Comparison of ENCODE assay signal across 8 cellular contexts in genomic region chr2:177618270-177619253, GRCh38.
DNase-seq lines count a peak whose midpoint lies in the region; ATAC-seq and TF ChIP-seq lines count a peak whose summit lies in the region.

No MANE protein-coding gene starts in this region.

- ATAC-seq in HG03045 (IDR thresholded peaks at IDR 0.05; ENCODE audit: unreplicated experiment) (peak; percentile 98), gastrocnemius medialis (peak; percentile 98)

- in situ Hi-C loops in brain microvascular endothelial cell (cut with HindIII; ENCODE audit: low pct_ligation_motif_present, low sequenced_read_pairs) = no loop called here
- in situ Hi-C loops in gastrocnemius medialis (cut with MboI; ENCODE audit: low sequenced_read_pairs in 4 of 4) = loop anchor here in 2 of 4 donors (25.0 kb wide), 2 partner anchors 281 to 456 kb away; no protein-coding TSS in a partner anchor

- H3K36me3 ChIP-seq in brain microvascular endothelial cell (replicated peaks) (no peaks in the 10 kb centered on the region), gastrocnemius medialis (no peaks in the 10 kb centered on the region)

- TF ChIP-seq POLR2A in gastrocnemius medialis (IDR thresholded peaks at IDR 0.05) = peak in 1 of 2 donors; percentile 9

- no peaks in the 10 kb centered on the region for H3K9me3 ChIP-seq in gastrocnemius medialis

- intact Hi-C loops in gastrocnemius medialis (cut with DNase I; ENCODE audit: low total_unique reads) = loop anchor here (1.0 kb wide), 1 partner anchor 65 kb away; no protein-coding TSS in a partner anchor

- DNase-seq in NCI-H1436 (lab: John Stamatoyannopoulos, UW) (peak; percentile 85), NCI-H1436 treated with DMSO at 0.1 percent for 48 hours (lab: John Stamatoyannopoulos, UW) (no peak), NCI-H2107 treated with DMSO at 0.1 percent for 48 hours (lab: John Stamatoyannopoulos, UW; ENCODE audit: unreplicated experiment) (peak; percentile 72), UCSD-AML1 (lab: John Stamatoyannopoulos, UW; ENCODE audit: unreplicated experiment) (peak; percentile 90), brain microvascular endothelial cell (peak; percentile 92), gastrocnemius medialis (peak; percentile 82 to 84)

- H3K27me3 ChIP-seq in brain microvascular endothelial cell (replicated peaks) = no peaks in the 10 kb centered on the region
- no peaks in the 10 kb centered on the region for H3K27me3 ChIP-seq in gastrocnemius medialis

- TF ChIP-seq CTCF in brain microvascular endothelial cell (IDR thresholded peaks at IDR 0.05; ENCODE audit: low read depth, low read length, missing control alignments) (no peak), gastrocnemius medialis (IDR thresholded peaks at IDR 0.05 in 4 of 5, conservative IDR thresholded peaks at IDR 0.05 in 1 of 5) (no peak)

- H3K27ac ChIP-seq in brain microvascular endothelial cell = peak overlapping the region; percentile 99
- peak overlapping the region; percentile 90 to 99 (median 94) for H3K27ac ChIP-seq in gastrocnemius medialis

- peaks cover 10 to 14% of the 10 kb centered on the region in 2 donors for H3K4me1 ChIP-seq in gastrocnemius medialis

- peak overlapping the region; percentile 78 for H3K4me3 ChIP-seq in brain microvascular endothelial cell (ENCODE audit: low read depth, low read length)
- peak overlapping the region; percentile 97 for H3K4me3 ChIP-seq in iPS-11a (ENCODE audit: low read depth, low read length)
- peak overlapping the region; percentile 71 to 98 (median 86) for H3K4me3 ChIP-seq in gastrocnemius medialis
